In the genomic region with DNA sequence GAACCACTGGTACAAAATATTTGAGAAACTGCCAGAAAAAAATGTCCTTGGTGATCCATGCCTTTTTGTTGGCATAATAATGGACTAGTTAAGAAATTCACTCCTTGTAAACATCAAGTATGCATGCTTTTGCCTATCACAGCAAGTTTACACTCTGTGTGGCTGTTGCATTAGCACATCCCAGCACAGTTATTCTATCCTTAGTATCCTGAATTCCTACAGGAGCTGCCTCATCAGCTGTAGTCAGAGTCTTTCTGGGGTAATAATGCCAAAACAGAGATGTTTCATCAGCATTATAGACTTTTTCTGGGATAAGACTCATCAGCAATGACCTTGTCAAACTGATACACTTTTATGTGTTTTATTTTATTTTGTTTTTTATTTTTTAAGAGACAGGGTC, we compare ENCODE assay signal across 24 cellular contexts.
"Had no signal": no experiment of that assay in that cellular context is flagged by ENCODE, and none has a peak within 500 bp of the region (broad histone marks: within the 10 kb centered on the region; RNA-seq: fewer than 3 reads in every experiment).

No MANE protein-coding gene starts in this region.

- H3K4me1 ChIP-seq: colonic mucosa, pancreas, psoas muscle, right atrium auricular region, thyroid gland had no signal

- H3K27me3 ChIP-seq: colonic mucosa, esophagus squamous epithelium, pancreas, right atrium auricular region, thyroid gland had no signal

- H3K27ac ChIP-seq: colonic mucosa, dorsolateral prefrontal cortex, esophagus squamous epithelium, pancreas, psoas muscle, right atrium auricular region, thyroid gland had no signal

- H3K36me3 ChIP-seq: colonic mucosa, esophagus squamous epithelium, pancreas, right atrium auricular region, thyroid gland had no signal

- DNase-seq: activated B cell treated with CpG ODN at 0.5 μM for 24 hours; activated CD4-positive, alpha-beta T cell treated with anti-CD3 and anti-CD28 coated beads for 36 hours; activated CD4-positive, alpha-beta T cell treated with anti-CD3 and anti-CD28 coated beads, Interleukin-2, amount 50 U/mL, for 4 hours; activated CD8-positive, alpha-beta memory T cell treated with anti-CD3 and anti-CD28 coated beads, Interleukin-2, amount 50 U/mL, for 48 hours; activated naive CD4-positive, alpha-beta T cell; activated T-cell treated with anti-CD3 and anti-CD28 coated beads, Interleukin-2, amount 50 U/mL, for 4 hours; amniotic stem cell; colonic mucosa; dorsolateral prefrontal cortex; esophagus squamous epithelium; head of caudate nucleus; hypothalamus; left cardiac atrium; mesendoderm; mucosa of descending colon; nephron progenitor cell; pancreas; psoas muscle; stimulated activated CD4-positive, alpha-beta T cell treated with anti-CD3 and anti-CD28 coated beads, Interleukin-4, amount 100 ng/mL, for 24 hours; stimulated activated naive CD4-positive, alpha-beta T cell treated with Interleukin-2 at 50 U/mL for 16 hours; substantia nigra; T1000; thyroid gland had no signal

- H3K9me3 ChIP-seq: colonic mucosa, esophagus squamous epithelium, mucosa of descending colon, pancreas, psoas muscle, right atrium auricular region, thyroid gland had no signal

- H3K4me3 ChIP-seq: colonic mucosa, dorsolateral prefrontal cortex, esophagus squamous epithelium, mucosa of descending colon, pancreas, psoas muscle, right atrium auricular region, thyroid gland had no signal
